In genomic region chr4:141074098-141074878, GRCh38 we compare ENCODE assay signal across 20 cellular contexts. TPM values are rescaled to one million over a fixed set of nuclear protein-coding genes. Genes with fewer than 3 reads are reported as not detected.
DNase-seq lines count a peak whose midpoint lies in the region; ATAC-seq and TF ChIP-seq lines count a peak whose summit lies in the region.
"Had no signal": no experiment of that assay in that cellular context is flagged by ENCODE, and none has a peak within 500 bp of the region (broad histone marks: within the 10 kb centered on the region; RNA-seq: fewer than 3 reads in every experiment).

No MANE protein-coding gene starts in this region.

- CTCF ChIA-PET in mammary epithelial cell (lab: Charles Lee; ENCODE audit: low non-redundant PET): no interaction called here

- H3K27me3 ChIP-seq in MM.1S (replicated peaks; ENCODE audit: insufficient read depth, low read length): no peaks in the 10 kb centered on the region
- no peaks in the 10 kb centered on the region for H3K27me3 ChIP-seq in skeletal muscle satellite cell (ENCODE audit: control insufficient read depth, insufficient read depth, low read length)
- peaks cover 4% of the 10 kb centered on the region for H3K27me3 ChIP-seq in mammary epithelial cell (ENCODE audit: insufficient read depth, low read length)
- H3K27me3 ChIP-seq in thyroid gland: no peaks in the 10 kb centered on the region
- H3K27me3 ChIP-seq: gastrocnemius medialis, left lung, spleen had no signal

- ATAC-seq in GM18858 (IDR thresholded peaks at IDR 0.05; ENCODE audit: unreplicated experiment): peak; percentile 46
- ATAC-seq in HG03196 (IDR thresholded peaks at IDR 0.05; ENCODE audit: unreplicated experiment): no peak
- ATAC-seq: left lung had no signal

- H2AFZ ChIP-seq in MM.1S (ENCODE audit: low read length) (no peak overlapping the region), mammary epithelial cell (ENCODE audit: low read depth, low read length) (no peak overlapping the region)

- no peak overlapping the region for H3K9ac ChIP-seq in MM.1S (ENCODE audit: low read length)
- no peak overlapping the region for H3K9ac ChIP-seq in skeletal muscle satellite cell (ENCODE audit: low read depth, low read length)
- no peak overlapping the region for H3K9ac ChIP-seq in mammary epithelial cell (ENCODE audit: insufficient read depth, low read length)

- DNase-seq in MM.1S (peak; percentile 28), fibroblast of the aortic adventitia (ENCODE audit: low read depth) (peak; percentile 3), mammary epithelial cell (no peak), thyroid gland (no peak)
- DNase-seq: activated CD4-positive, alpha-beta memory T cell treated with anti-CD3 and anti-CD28 coated beads for 36 hours; activated naive CD4-positive, alpha-beta T cell treated with anti-CD3 and anti-CD28 coated beads for 36 hours; activated T-cell treated with anti-CD3 and anti-CD28 coated beads, Interleukin-2, amount 50 U/mL, for 1 hour; C1 segment of cervical spinal cord; cortex of kidney; gastrocnemius medialis; GOT3; left lung; MV-4-11; NCI-H187 treated with DMSO at 0.1 percent for 48 hours; SHP77 treated with DMSO at 0.1 percent for 48 hours; spleen had no signal

- H3K4me3 ChIP-seq in MM.1S (ENCODE audit: low read length) (no peak overlapping the region), fibroblast of the aortic adventitia (ENCODE audit: low read depth, low read length) (no peak overlapping the region), skeletal muscle satellite cell (ENCODE audit: low read length) (no peak overlapping the region), mammary epithelial cell (replicated peaks in 1 of 3; ENCODE audit: insufficient read depth in 1 of 3, low read depth in 2 of 3, low read length in 3 of 3) (no peak overlapping the region), thyroid gland (replicated peaks in 1 of 3) (no peak overlapping the region)
- H3K4me3 ChIP-seq: gastrocnemius medialis, left lung, spleen had no signal

- 65% methylated on average over 4 of the region's 4 CpGs for WGBS in mammary epithelial cell (ENCODE audit: low coverage, missing lambda C conversion rate)
- WGBS in thyroid gland, 2 donors: 89 to 95% methylated on average over 4 of the region's 4 CpGs

- H3K36me3 ChIP-seq in MM.1S (replicated peaks; ENCODE audit: insufficient read depth, low read length): no peaks in the 10 kb centered on the region
- no peaks in the 10 kb centered on the region for H3K36me3 ChIP-seq in skeletal muscle satellite cell (ENCODE audit: insufficient read depth, low read length)
- no peaks in the 10 kb centered on the region for H3K36me3 ChIP-seq in mammary epithelial cell (ENCODE audit: insufficient read depth, low read length)
- H3K36me3 ChIP-seq in thyroid gland: no peaks in the 10 kb centered on the region
- H3K36me3 ChIP-seq: gastrocnemius medialis, left lung, spleen had no signal

- intact Hi-C loops in mammary epithelial cell (cut with micrococcal nuclease): no loop called here
- intact Hi-C loops in thyroid gland (cut with DNase I): no loop called here

- H3F3A ChIP-seq in MM.1S (ENCODE audit: insufficient read depth, low read length): no peaks in the 10 kb centered on the region

- no peaks in the 10 kb centered on the region for H4K20me1 ChIP-seq in MM.1S (ENCODE audit: insufficient read depth, low read length)
- H4K20me1 ChIP-seq in mammary epithelial cell (ENCODE audit: insufficient read depth, low read length): no peaks in the 10 kb centered on the region

- dilution Hi-C loops in mammary epithelial cell (cut with HindIII; ENCODE audit: low sequenced_read_pairs): no loop called here

- H3K4me2 ChIP-seq in MM.1S (ENCODE audit: low read depth, low read length) (no peak overlapping the region), skeletal muscle satellite cell (ENCODE audit: low read length) (peak overlapping the region; percentile 20), mammary epithelial cell (ENCODE audit: insufficient read depth, low read depth, low read length) (no peak overlapping the region)

- TF ChIP-seq CTCF in MM.1S (IDR thresholded peaks at IDR 0.05; ENCODE audit: low read length): no peak
- no peak for TF ChIP-seq CTCF in fibroblast of the aortic adventitia (IDR thresholded peaks at IDR 0.05; ENCODE audit: insufficient read depth, low read length)
- TF ChIP-seq CTCF in mammary epithelial cell (conservative IDR thresholded peaks at IDR 0.05 in 1 of 2, IDR thresholded peaks at IDR 0.05 in 1 of 2; ENCODE audit: extremely low read depth in 1 of 2, insufficient read depth in 1 of 2, low read depth in 1 of 2, low read length in 2 of 2): no peak
- no peak for TF ChIP-seq CTCF in thyroid gland (IDR thresholded peaks at IDR 0.05)

- no peak overlapping the region for H3K27ac ChIP-seq in MM.1S (ENCODE audit: low read length)
- H3K27ac ChIP-seq in mammary epithelial cell (ENCODE audit: insufficient read depth, low read depth, low read length): no peak overlapping the region
- H3K27ac ChIP-seq in thyroid gland: no peak overlapping the region
- H3K27ac ChIP-seq: gastrocnemius medialis, left lung, spleen, VCaP had no signal

- H3K9me2 ChIP-seq in MM.1S (replicated peaks; ENCODE audit: insufficient read depth, low read length): no peaks in the 10 kb centered on the region

- no peak for TF ChIP-seq POLR2A in thyroid gland (IDR thresholded peaks at IDR 0.05)

- H3K4me1 ChIP-seq in MM.1S (ENCODE audit: low read length) (peaks cover 8% of the 10 kb centered on the region; the same call in 1 of the 2 replicates), skeletal muscle satellite cell (ENCODE audit: control insufficient read depth, insufficient read depth, low read length) (peaks cover 12% of the 10 kb centered on the region), mammary epithelial cell (ENCODE audit: insufficient read depth, low read length) (no peaks in the 10 kb centered on the region), thyroid gland (peaks cover 5% of the 10 kb centered on the region in 2 donors)
- H3K4me1 ChIP-seq: left lung had no signal

- in situ Hi-C loops in mammary epithelial cell (cut with MboI; ENCODE audit: low sequenced_read_pairs in 2 of 2): no loop called here

- BruUV-seq in mammary epithelial cell (replicated peaks; lab: Mats Ljungman, UMichigan): no TSS peak

- H3K9me3 ChIP-seq in MM.1S (replicated peaks; ENCODE audit: insufficient read depth, low read length): no peaks in the 10 kb centered on the region
- H3K9me3 ChIP-seq in skeletal muscle satellite cell (replicated peaks; ENCODE audit: low read length): no peaks in the 10 kb centered on the region
- no peaks in the 10 kb centered on the region for H3K9me3 ChIP-seq in mammary epithelial cell (replicated peaks; ENCODE audit: insufficient read depth, low read length)
- no peaks in the 10 kb centered on the region for H3K9me3 ChIP-seq in thyroid gland
- H3K9me3 ChIP-seq: gastrocnemius medialis, left lung, spleen had no signal

- H3K79me2 ChIP-seq in MM.1S (ENCODE audit: low read length) (no peaks in the 10 kb centered on the region), mammary epithelial cell (ENCODE audit: insufficient read depth, low read length) (no peaks in the 10 kb centered on the region)

RNA-seq across cellular contexts. Expression of gene RNF150, which starts 59.0 kb away (rescaled TPM):
- total RNA-seq in fibroblast of the aortic adventitia (ENCODE audit: low replicate concordance) (0.57 and 0.99 TPM in 2 replicates), mammary epithelial cell (1 to 10 TPM in 1 of 2 donors, not detected in 1; 5.0 TPM), thyroid gland (10 to 100 TPM; 10.2 to 34.5 (median 24.2) TPM)
- total RNA-seq in skeletal muscle satellite cell (2012; rRNA removed): under 0.01 and 1.1 TPM in 2 replicates
- polyA plus RNA-seq in mammary epithelial cell: 0.01 TPM
- polyA minus RNA-seq in mammary epithelial cell: not detected
- total RNA-seq: activated CD4-positive, alpha-beta memory T cell treated with anti-CD3 and anti-CD28 coated beads for 36 hours; activated naive CD4-positive, alpha-beta T cell treated with anti-CD3 and anti-CD28 coated beads for 36 hours had no signal

Comparison
In these comparisons a context has a peak if more than half of its experiments do, and no peak if none do; other contexts are left out.
1. DNase-seq: peak in MM.1S (single experiment) and fibroblast of the aortic adventitia (single experiment); none in mammary epithelial cell (single experiment) and thyroid gland (0 of 2).